ENCODE assay signal across 13 cellular contexts in genomic region chr6:136326038-136326561, GRCh38. TPM values are rescaled to one million over a fixed set of nuclear protein-coding genes. Genes with fewer than 3 reads are reported as not detected.
DNase-seq lines count a peak whose midpoint lies in the region; ATAC-seq and TF ChIP-seq lines count a peak whose summit lies in the region.
"Had no signal": no experiment of that assay in that cellular context is flagged by ENCODE, and none has a peak within 500 bp of the region (broad histone marks: within the 10 kb centered on the region; RNA-seq: fewer than 3 reads in every experiment).

No MANE protein-coding gene starts in this region.

- H3K27me3 Mint-ChIP-seq in effector memory CD8-positive, alpha-beta T cell, result no peaks in the 10 kb centered on the region
- H3K27me3 Mint-ChIP-seq in activated T-helper 1 cell treated with anti-CD3 and anti-CD28 coated beads, Interleukin-12 subunit alpha, Interleukin-12 subunit beta, Interleukin-2, Interleukin-4 antibody, amounts not matched to agents 30 ng/mL and 10 ng/mL and 1 ng/mL, durations not matched to agents 14 hours and 24 hours and 36 hours (ENCODE audit: insufficient read depth), result peaks cover 7% of the 10 kb centered on the region
- no peaks in the 10 kb centered on the region for H3K27me3 Mint-ChIP-seq in activated T-cell treated with anti-CD3 and anti-CD28 coated beads, Interleukin-2, amount 50 U/mL, for 24 hours
- H3K27me3 Mint-ChIP-seq: activated B cell treated with CpG ODN at 0.5 μM for 24 hours had no signal

- TF ChIP-seq EP300 in ovary (IDR thresholded peaks at IDR 0.05), result no peak

- DNase-seq in NCI-H2171 treated with DMSO at 0.1 percent for 48 hours (lab: John Stamatoyannopoulos, UW) (peak; percentile 61), NCI-H2171 (lab: John Stamatoyannopoulos, UW) (no peak), NCI-H82 (lab: John Stamatoyannopoulos, UW) (peak; percentile 90), renal cortical epithelial cell (ENCODE audit: low read depth) (peak; percentile 57), ovary (no peak)
- no peak for DNase-seq in effector memory CD8-positive, alpha-beta T cell
- no peak for DNase-seq in activated T-helper 1 cell treated with anti-CD3 and anti-CD28 coated beads, Interleukin-12 subunit alpha, Interleukin-12 subunit beta, Interleukin-2, Interleukin-4 antibody, amounts not matched to agents 30 ng/mL and 10 ng/mL and 1 ng/mL, durations not matched to agents 14 hours and 24 hours and 36 hours (ENCODE audit: low spot score)
- no peak for DNase-seq in activated T-cell treated with anti-CD3 and anti-CD28 coated beads, Interleukin-2, amount 50 U/mL, for 24 hours
- DNase-seq: ACHN; activated B cell treated with CpG ODN at 0.5 μM for 24 hours; foreskin fibroblast; NK-92 treated with Interleukin-12 subunit alpha and Interleukin-12 subunit beta, amount 100 ng/mL, for 24 hours had no signal

- H3K4me3 ChIP-seq in ovary, result no peak overlapping the region

- TF ChIP-seq CTCF in ovary (IDR thresholded peaks at IDR 0.05), result no peak

- peaks cover 3% of the 10 kb centered on the region for H3K36me3 Mint-ChIP-seq in effector memory CD8-positive, alpha-beta T cell (ENCODE audit: insufficient read depth)
- H3K36me3 Mint-ChIP-seq in activated T-helper 1 cell treated with anti-CD3 and anti-CD28 coated beads, Interleukin-12 subunit alpha, Interleukin-12 subunit beta, Interleukin-2, Interleukin-4 antibody, amounts not matched to agents 30 ng/mL and 10 ng/mL and 1 ng/mL, durations not matched to agents 14 hours and 24 hours and 36 hours (ENCODE audit: low read depth), result no peaks in the 10 kb centered on the region
- no peaks in the 10 kb centered on the region for H3K36me3 Mint-ChIP-seq in activated T-cell treated with anti-CD3 and anti-CD28 coated beads, Interleukin-2, amount 50 U/mL, for 24 hours (ENCODE audit: low read depth)
- H3K36me3 Mint-ChIP-seq: activated naive CD4-positive, alpha-beta T cell treated with anti-CD3 and anti-CD28 coated beads, Interleukin-2, amount 50 U/mL, for 72 hours had no signal

- H3K27ac Mint-ChIP-seq in effector memory CD8-positive, alpha-beta T cell, result no peak overlapping the region
- no peak overlapping the region for H3K27ac Mint-ChIP-seq in activated T-helper 1 cell treated with anti-CD3 and anti-CD28 coated beads, Interleukin-12 subunit alpha, Interleukin-12 subunit beta, Interleukin-2, Interleukin-4 antibody, amounts not matched to agents 30 ng/mL and 10 ng/mL and 1 ng/mL, durations not matched to agents 14 hours and 24 hours and 36 hours
- H3K27ac Mint-ChIP-seq in activated T-cell treated with anti-CD3 and anti-CD28 coated beads, Interleukin-2, amount 50 U/mL, for 24 hours, result no peak overlapping the region
- H3K27ac Mint-ChIP-seq: activated B cell treated with CpG ODN at 0.5 μM for 24 hours; activated naive CD4-positive, alpha-beta T cell treated with anti-CD3 and anti-CD28 coated beads, Interleukin-2, amount 50 U/mL, for 72 hours had no signal

- H3K9me3 Mint-ChIP-seq in effector memory CD8-positive, alpha-beta T cell, result no peaks in the 10 kb centered on the region
- H3K9me3 Mint-ChIP-seq in activated T-helper 1 cell treated with anti-CD3 and anti-CD28 coated beads, Interleukin-12 subunit alpha, Interleukin-12 subunit beta, Interleukin-2, Interleukin-4 antibody, amounts not matched to agents 30 ng/mL and 10 ng/mL and 1 ng/mL, durations not matched to agents 14 hours and 24 hours and 36 hours, result no peaks in the 10 kb centered on the region
- no peaks in the 10 kb centered on the region for H3K9me3 Mint-ChIP-seq in activated T-cell treated with anti-CD3 and anti-CD28 coated beads, Interleukin-2, amount 50 U/mL, for 24 hours
- H3K9me3 Mint-ChIP-seq: activated B cell treated with CpG ODN at 0.5 μM for 24 hours; activated naive CD4-positive, alpha-beta T cell treated with anti-CD3 and anti-CD28 coated beads, Interleukin-2, amount 50 U/mL, for 72 hours had no signal

- 79 to 83% (median 81%) methylated on average over 8 of the region's 8 CpGs for WGBS in ovary, 3 donors

- H3K4me3 Mint-ChIP-seq in effector memory CD8-positive, alpha-beta T cell, result no peak overlapping the region
- H3K4me3 Mint-ChIP-seq in activated T-helper 1 cell treated with anti-CD3 and anti-CD28 coated beads, Interleukin-12 subunit alpha, Interleukin-12 subunit beta, Interleukin-2, Interleukin-4 antibody, amounts not matched to agents 30 ng/mL and 10 ng/mL and 1 ng/mL, durations not matched to agents 14 hours and 24 hours and 36 hours, result no peak overlapping the region
- H3K4me3 Mint-ChIP-seq in activated T-cell treated with anti-CD3 and anti-CD28 coated beads, Interleukin-2, amount 50 U/mL, for 24 hours, result no peak overlapping the region
- H3K4me3 Mint-ChIP-seq: activated B cell treated with CpG ODN at 0.5 μM for 24 hours had no signal

- intact Hi-C loops in activated T-helper 1 cell treated with anti-CD3 and anti-CD28 coated beads, Interleukin-12 subunit alpha, Interleukin-12 subunit beta, Interleukin-2, Interleukin-4 antibody, amounts not matched to agents 30 ng/mL and 10 ng/mL and 1 ng/mL, durations not matched to agents 14 hours and 24 hours and 36 hours (cut with micrococcal nuclease), result no loop called here
- intact Hi-C loops in ovary (cut with DNase I), result no loop called here

- H3K27me3 ChIP-seq in ovary, result no peaks in the 10 kb centered on the region

- no peaks in the 10 kb centered on the region for H3K4me1 ChIP-seq in ovary (ENCODE audit: insufficient read depth)

- no peak overlapping the region for H3K27ac ChIP-seq in ovary

- no peaks in the 10 kb centered on the region for H3K36me3 ChIP-seq in ovary

- ATAC-seq in effector memory CD8-positive, alpha-beta T cell (replicated peaks), result peak; percentile 29
- ATAC-seq: activated naive CD4-positive, alpha-beta T cell treated with anti-CD3 and anti-CD28 coated beads, Interleukin-2, amount 50 U/mL, for 72 hours had no signal

- no peak for TF ChIP-seq POLR2A in ovary (IDR thresholded peaks at IDR 0.05)

- no peaks in the 10 kb centered on the region for H3K4me1 Mint-ChIP-seq in effector memory CD8-positive, alpha-beta T cell (ENCODE audit: low read depth in 2 of 2)
- no peaks in the 10 kb centered on the region for H3K4me1 Mint-ChIP-seq in activated T-helper 1 cell treated with anti-CD3 and anti-CD28 coated beads, Interleukin-12 subunit alpha, Interleukin-12 subunit beta, Interleukin-2, Interleukin-4 antibody, amounts not matched to agents 30 ng/mL and 10 ng/mL and 1 ng/mL, durations not matched to agents 14 hours and 24 hours and 36 hours (ENCODE audit: low read depth)
- H3K4me1 Mint-ChIP-seq in activated T-cell treated with anti-CD3 and anti-CD28 coated beads, Interleukin-2, amount 50 U/mL, for 24 hours (ENCODE audit: low read depth), result no peaks in the 10 kb centered on the region
- H3K4me1 Mint-ChIP-seq: activated B cell treated with CpG ODN at 0.5 μM for 24 hours had no signal

- no peaks in the 10 kb centered on the region for H3K9me3 ChIP-seq in ovary

RNA-seq across cellular contexts. Expression of gene BCLAF1, which starts 36.5 kb away (rescaled TPM):
- 83.2 and 135 TPM in 2 replicates for total RNA-seq in renal cortical epithelial cell
- total RNA-seq in activated T-helper 1 cell treated with anti-CD3 and anti-CD28 coated beads, Interleukin-12 subunit alpha, Interleukin-12 subunit beta, Interleukin-2, Interleukin-4 antibody, amounts not matched to agents 30 ng/mL and 10 ng/mL and 1 ng/mL, durations not matched to agents 14 hours and 24 hours and 36 hours, result 233 and 237 TPM in 2 replicates
- total RNA-seq in ovary, result 100 to 1,000 TPM; 108 to 184 (median 168) TPM
- polyA plus RNA-seq in ovary, result 100 to 1,000 TPM in 1 of 2 donors, 10 to 100 TPM in 1; 41.0 to 113 TPM

Comparison
In these comparisons a context has a peak if more than half of its experiments do, and no peak if none do; other contexts are left out.
1. DNase-seq: peak in NCI-H2171 treated with DMSO at 0.1 percent for 48 hours (single experiment), NCI-H82 (single experiment) and renal cortical epithelial cell (single experiment); none in NCI-H2171 (single experiment), effector memory CD8-positive, alpha-beta T cell (0 of 3), activated T-helper 1 cell treated with anti-CD3 and anti-CD28 coated beads, Interleukin-12 subunit alpha, Interleukin-12 subunit beta, Interleukin-2, Interleukin-4 antibody, amounts not matched to agents 30 ng/mL and 10 ng/mL and 1 ng/mL, durations not matched to agents 14 hours and 24 hours and 36 hours (single experiment), activated T-cell treated with anti-CD3 and anti-CD28 coated beads, Interleukin-2, amount 50 U/mL, for 24 hours (single experiment) and ovary (0 of 5).